8 cellular contexts compared by ENCODE assay signal in genomic region chr2:27263287-27264252, GRCh38. TPM values are rescaled to one million over a fixed set of nuclear protein-coding genes. Genes with fewer than 3 reads are reported as not detected.
A peak's percentile ranks its signal among the peaks of the same experiment; 100 is the strongest.
DNase-seq lines count a peak whose midpoint lies in the region; ATAC-seq and TF ChIP-seq lines count a peak whose summit lies in the region.

No MANE protein-coding gene starts in this region.

- DNase-seq in HFFc6 = no peak
- no peak for DNase-seq in SK-N-MC (ENCODE audit: low read depth, low spot score)
- no peak for DNase-seq in HT-29 (ENCODE audit: low spot score)

- peak overlapping the region; percentile 88 for H3K4me2 ChIP-seq in skeletal muscle satellite cell (ENCODE audit: low read length)

- H3K27me3 Mint-ChIP-seq in HFFc6 (ENCODE audit: insufficient read depth) = peaks cover 44% of the 10 kb centered on the region

- H3K4me1 ChIP-seq in gastroesophageal sphincter = peaks cover 0 to 42% (median 34%) of the 10 kb centered on the region in 3 donors
- peaks cover 29% of the 10 kb centered on the region for H3K4me1 ChIP-seq in skeletal muscle satellite cell (ENCODE audit: control insufficient read depth, insufficient read depth, low read length)

- peaks cover 14% of the 10 kb centered on the region for H3K4me1 Mint-ChIP-seq in HFFc6 (ENCODE audit: low read depth)

- H3K9ac ChIP-seq in SK-N-MC (ENCODE audit: insufficient read length) (peak overlapping the region; percentile 60), skeletal muscle satellite cell (ENCODE audit: low read depth, low read length) (no peak overlapping the region)

- peak overlapping the region; percentile 31; the same call in 1 of the 2 replicates for H3K4me3 Mint-ChIP-seq in HFFc6

- H3K36me3 ChIP-seq in SK-N-MC (ENCODE audit: insufficient read depth, low read length) = no peaks in the 10 kb centered on the region
- H3K36me3 ChIP-seq in gastroesophageal sphincter = no peaks in the 10 kb centered on the region
- no peaks in the 10 kb centered on the region for H3K36me3 ChIP-seq in skeletal muscle satellite cell (ENCODE audit: insufficient read depth, low read length)

- no peaks in the 10 kb centered on the region for H3K9me3 ChIP-seq in SK-N-MC (ENCODE audit: low read depth, low read length)
- H3K9me3 ChIP-seq in gastroesophageal sphincter = no peaks in the 10 kb centered on the region
- H3K9me3 ChIP-seq in skeletal muscle satellite cell (replicated peaks; ENCODE audit: low read length) = no peaks in the 10 kb centered on the region

- TF ChIP-seq POLR2A in gastroesophageal sphincter (IDR thresholded peaks at IDR 0.05) = no peak

- H3K27me3 ChIP-seq in gastroesophageal sphincter (peaks cover 100% of the 10 kb centered on the region), skeletal muscle satellite cell (ENCODE audit: control insufficient read depth, insufficient read depth, low read length) (peaks cover 86% of the 10 kb centered on the region)

- H3K9me3 Mint-ChIP-seq in HFFc6 = no peaks in the 10 kb centered on the region

- ATAC-seq in gastroesophageal sphincter (no peak), GM19463 (IDR thresholded peaks at IDR 0.05; ENCODE audit: unreplicated experiment) (no peak), HG02870 (IDR thresholded peaks at IDR 0.05; ENCODE audit: unreplicated experiment) (no peak), GM21619 (IDR thresholded peaks at IDR 0.05; ENCODE audit: unreplicated experiment) (no peak)

- peak overlapping the region; percentile 93 for H3K4me3 ChIP-seq in SK-N-MC
- peak overlapping the region; percentile 7 to 55 for H3K4me3 ChIP-seq in gastroesophageal sphincter
- H3K4me3 ChIP-seq in skeletal muscle satellite cell (ENCODE audit: low read length) = peak overlapping the region; percentile 63

- H3K27ac ChIP-seq in SK-N-MC = no peak overlapping the region
- no peak overlapping the region for H3K27ac ChIP-seq in gastroesophageal sphincter

- WGBS in gastroesophageal sphincter (ENCODE audit: low coverage in 1 of 2), 2 donors = 2% methylated on average over 10 of the region's 46 CpGs; no CpG with 5 or more reads in 1 of the 2 donors

- TF ChIP-seq CTCF in HFFc6 (IDR thresholded peaks at IDR 0.05) = no peak
- no peak for TF ChIP-seq CTCF in gastroesophageal sphincter (IDR thresholded peaks at IDR 0.05)

- no peak overlapping the region for H3K27ac Mint-ChIP-seq in HFFc6

- H3K36me3 Mint-ChIP-seq in HFFc6 (ENCODE audit: low read depth) = no peaks in the 10 kb centered on the region

- no peak for TF ChIP-seq EP300 in gastroesophageal sphincter (IDR thresholded peaks at IDR 0.05)

RNA-seq across cellular contexts. Expression of gene SLC30A3, which starts 0.7 kb away (rescaled TPM):
- total RNA-seq in HFFc6 (2021; fragmentation: NEBNext Ultra II Directional; extraction: Animal tissue kit (Norgen Biotek cat#: 25700)) = not detected
- not detected for total RNA-seq in gastroesophageal sphincter
- not detected in 2 replicates for total RNA-seq in skeletal muscle satellite cell (2012; rRNA removed)
- not detected in 2 replicates for total RNA-seq in HT-29 (2014; rRNA removed; shearing (Covaris generic))

RNA-seq across cellular contexts. Expression of gene DNAJC5G, which starts 11.7 kb away (rescaled TPM):
- not detected for total RNA-seq in HFFc6 (2021; fragmentation: NEBNext Ultra II Directional; extraction: Animal tissue kit (Norgen Biotek cat#: 25700))
- total RNA-seq in gastroesophageal sphincter = not detected
- total RNA-seq in skeletal muscle satellite cell (2012; rRNA removed) = not detected in 2 replicates
- not detected in 2 replicates for total RNA-seq in HT-29 (2014; rRNA removed; shearing (Covaris generic))

RNA-seq across cellular contexts. Expression of gene TRIM54, which starts 18.7 kb away (rescaled TPM):
- total RNA-seq in HFFc6 (2021; fragmentation: NEBNext Ultra II Directional; extraction: Animal tissue kit (Norgen Biotek cat#: 25700)) = not detected
- under 1 TPM in 2 of 4 donors, not detected in 2; 0.15 to 0.31 TPM for total RNA-seq in gastroesophageal sphincter
- total RNA-seq in skeletal muscle satellite cell (2012; rRNA removed) = 2.2 TPM in 1 of 2 replicates, not detected in the other
- total RNA-seq in HT-29 (2014; rRNA removed; shearing (Covaris generic)) = 5.8 and 7.1 TPM in 2 replicates

RNA-seq across cellular contexts. Expression of gene UCN, which starts 44.7 kb away (rescaled TPM):
- under 1 TPM; 0.46 to 0.88 (median 0.73) TPM for total RNA-seq in HFFc6 (2021; fragmentation: NEBNext Ultra II Directional; extraction: Animal tissue kit (Norgen Biotek cat#: 25700))
- 1 to 10 TPM in 3 of 4 donors, under 1 TPM in 1; 0.67 to 5.0 (median 2.0) TPM for total RNA-seq in gastroesophageal sphincter
- 0.66 and 1.3 TPM in 2 replicates for total RNA-seq in skeletal muscle satellite cell (2012; rRNA removed)
- total RNA-seq in HT-29 (2014; rRNA removed; shearing (Covaris generic)) = 4.9 and 5.6 TPM in 2 replicates

RNA-seq across cellular contexts. Expression of gene CAD, which starts 46.4 kb away (rescaled TPM):
- 10 to 100 TPM; 38.3 to 46.9 (median 42.8) TPM for total RNA-seq in HFFc6 (2021; fragmentation: NEBNext Ultra II Directional; extraction: Animal tissue kit (Norgen Biotek cat#: 25700))
- total RNA-seq in gastroesophageal sphincter = 10 to 100 TPM; 12.1 to 23.3 (median 16.3) TPM
- 29.7 and 38.0 TPM in 2 replicates for total RNA-seq in skeletal muscle satellite cell (2012; rRNA removed)
- 78.5 and 88.5 TPM in 2 replicates for total RNA-seq in HT-29 (2014; rRNA removed; shearing (Covaris generic))

Comparison
In these comparisons a context has a peak if more than half of its experiments do, and no peak if none do; other contexts are left out.
1. H3K4me3 ChIP-seq: peak in every context shown above with its lines; median percentile 93 in SK-N-MC; 63 in skeletal muscle satellite cell; 31 in gastroesophageal sphincter.